In genomic region chr11:15615412-15616096, GRCh38 we compare ENCODE assay signal across 18 cellular contexts.
DNase-seq lines count a peak whose midpoint lies in the region; ATAC-seq lines count a peak whose summit lies in the region.
"Had no signal": no experiment of that assay in that cellular context is flagged by ENCODE, and none has a peak within 500 bp of the region (broad histone marks: within the 10 kb centered on the region; RNA-seq: fewer than 3 reads in every experiment).

No MANE protein-coding gene starts in this region.

- 66% methylated on average over 2 of the region's 2 CpGs for WGBS in right cardiac atrium
- WGBS in aorta, 2 donors, result 77 to 79% methylated on average over 2 of the region's 2 CpGs
- no CpG with 5 or more reads among the region's 2 CpGs for WGBS in mesendoderm (ENCODE audit: extremely low coverage, insufficient coverage, low lambda C conversion rate)

- no peak overlapping the region for H4K5ac ChIP-seq in mesendoderm (ENCODE audit: low read length)

- peak overlapping the region; percentile 70 for H3K27ac ChIP-seq in right cardiac atrium (ENCODE audit: low read length)
- no peak overlapping the region for H3K27ac ChIP-seq in aorta (ENCODE audit: low read depth in 1 of 2, low read length in 2 of 2)
- no peak overlapping the region for H3K27ac ChIP-seq in mesendoderm (ENCODE audit: low read depth, low read length)

- H4K8ac ChIP-seq in mesendoderm (ENCODE audit: low read depth, low read length), result no peak overlapping the region

- no peak overlapping the region for H3K4ac ChIP-seq in mesendoderm (ENCODE audit: low read depth, low read length)

- no peak overlapping the region for H2BK120ac ChIP-seq in mesendoderm (ENCODE audit: low read depth, low read length)

- H2BK15ac ChIP-seq in mesendoderm (replicated peaks; ENCODE audit: low read depth), result no peak overlapping the region

- H3K4me3 ChIP-seq in right cardiac atrium (ENCODE audit: low read length) (no peak overlapping the region), aorta (ENCODE audit: low read length in 2 of 2) (no peak overlapping the region), mesendoderm (ENCODE audit: low read length) (no peak overlapping the region)
- H3K4me3 ChIP-seq: GM12878, K562 had no signal

- H3K4me2 ChIP-seq in mesendoderm (ENCODE audit: low read length), result no peak overlapping the region

- peaks cover 4 to 7% of the 10 kb centered on the region in 2 donors for H3K9me3 Mint-ChIP-seq in stimulated activated naive CD8-positive, alpha-beta T cell treated with anti-CD3 and anti-CD28 coated beads, Interleukin-15, amount 100 ng/mL, for 72 hours

- H3K18ac ChIP-seq in mesendoderm (ENCODE audit: low read length), result no peak overlapping the region

- H3K27ac Mint-ChIP-seq in stimulated activated naive CD8-positive, alpha-beta T cell treated with anti-CD3 and anti-CD28 coated beads, Interleukin-15, amount 100 ng/mL, for 72 hours, result no peak overlapping the region
- H3K27ac Mint-ChIP-seq: B cell; CD4-positive, alpha-beta memory T cell had no signal

- peaks cover 25% of the 10 kb centered on the region for H3K27me3 Mint-ChIP-seq in stimulated activated naive CD8-positive, alpha-beta T cell treated with anti-CD3 and anti-CD28 coated beads, Interleukin-15, amount 100 ng/mL, for 72 hours
- H3K27me3 Mint-ChIP-seq: B cell had no signal

- ATAC-seq in right cardiac atrium (peak; percentile 80 to 88), aorta (ENCODE audit: low FRiP score) (peak; percentile 7), HG02885 (IDR thresholded peaks at IDR 0.05; ENCODE audit: poor library complexity, unreplicated experiment) (no peak)
- no peak for ATAC-seq in stimulated activated naive CD8-positive, alpha-beta T cell treated with anti-CD3 and anti-CD28 coated beads, Interleukin-15, amount 100 ng/mL, for 72 hours
- ATAC-seq: GM12878, K562, PC-3 had no signal

- H2BK5ac ChIP-seq in mesendoderm (ENCODE audit: low read length), result no peak overlapping the region

- peak; percentile 96 for DNase-seq in G401 (ENCODE audit: low spot score)
- peak; percentile 53 to 65 for DNase-seq in cerebellar nuclear complex (lab: John Stamatoyannopoulos, UW)
- no peak for DNase-seq in right cardiac atrium
- DNase-seq in aorta, result no peak
- DNase-seq in stimulated activated naive CD8-positive, alpha-beta T cell treated with anti-CD3 and anti-CD28 coated beads, Interleukin-15, amount 100 ng/mL, for 72 hours, result no peak
- DNase-seq in mesendoderm, result no peak
- DNase-seq: CD4-positive, alpha-beta memory T cell; DMS79; GOT3; NCI-H1417 treated with DMSO at 0.1 percent for 48 hours; NCI-H2029 treated with DMSO at 0.1 percent for 48 hours; NCI-H2171 treated with DMSO at 0.1 percent for 48 hours; NCI-H446 treated with DMSO at 0.1 percent for 48 hours; PC-3 had no signal

- H3K56ac ChIP-seq in mesendoderm (ENCODE audit: low read length), result no peak overlapping the region

- H3K4me1 ChIP-seq in right cardiac atrium (ENCODE audit: control insufficient read depth, insufficient read depth, low read length) (no peaks in the 10 kb centered on the region), aorta (ENCODE audit: control insufficient read depth in 1 of 2, insufficient read depth in 2 of 2, low read length in 2 of 2) (no peaks in the 10 kb centered on the region), mesendoderm (ENCODE audit: control insufficient read depth, low read depth, low read length) (no peaks in the 10 kb centered on the region)

- H3K9me3 ChIP-seq in right cardiac atrium (ENCODE audit: control insufficient read depth, low read length) (no peaks in the 10 kb centered on the region), aorta (ENCODE audit: control insufficient read depth, low read length) (no peaks in the 10 kb centered on the region)

- H3K4me3 Mint-ChIP-seq in stimulated activated naive CD8-positive, alpha-beta T cell treated with anti-CD3 and anti-CD28 coated beads, Interleukin-15, amount 100 ng/mL, for 72 hours, result no peak overlapping the region
- H3K4me3 Mint-ChIP-seq: B cell; CD4-positive, alpha-beta memory T cell had no signal

- intact Hi-C loops in right cardiac atrium (cut with DNase I) (no loop called here), aorta (cut with DNase I) (no loop called here)

- H3K27me3 ChIP-seq in right cardiac atrium (ENCODE audit: control insufficient read depth, insufficient read depth) (no peaks in the 10 kb centered on the region), aorta (ENCODE audit: control insufficient read depth in 1 of 2, insufficient read depth in 2 of 2, low read length in 1 of 2) (no peaks in the 10 kb centered on the region), mesendoderm (ENCODE audit: insufficient read depth, low read length, poor library complexity) (peaks cover 4% of the 10 kb centered on the region)

- in situ Hi-C loops in G401 (cut with HindIII; ENCODE audit: low sequenced_read_pairs), result no loop called here

- no peak overlapping the region for H3K23ac ChIP-seq in mesendoderm (ENCODE audit: low read length)

- H3K4me1 Mint-ChIP-seq in stimulated activated naive CD8-positive, alpha-beta T cell treated with anti-CD3 and anti-CD28 coated beads, Interleukin-15, amount 100 ng/mL, for 72 hours, result no peaks in the 10 kb centered on the region
- H3K4me1 Mint-ChIP-seq: B cell; CD4-positive, alpha-beta memory T cell had no signal

- H3K79me1 ChIP-seq in mesendoderm (ENCODE audit: low read length), result no peaks in the 10 kb centered on the region

- H3K79me2 ChIP-seq in mesendoderm (ENCODE audit: control insufficient read depth, insufficient read depth, low read length), result no peaks in the 10 kb centered on the region

- H2AK5ac ChIP-seq in mesendoderm (ENCODE audit: low read length), result no peak overlapping the region

- no peak overlapping the region for H3K9ac ChIP-seq in mesendoderm (ENCODE audit: low read length)

- H3K36me3 ChIP-seq in aorta (ENCODE audit: control insufficient read depth in 1 of 2, insufficient read depth in 2 of 2, low read length in 1 of 2), result no peaks in the 10 kb centered on the region
- no peaks in the 10 kb centered on the region for H3K36me3 ChIP-seq in mesendoderm (ENCODE audit: control insufficient read depth, insufficient read depth, low read length)

Comparison
In these comparisons a context has a peak if more than half of its experiments do, and no peak if none do; other contexts are left out.
1. DNase-seq: peak in G401 (single experiment) and cerebellar nuclear complex (2 of 2); none in right cardiac atrium (0 of 3), aorta (0 of 2), stimulated activated naive CD8-positive, alpha-beta T cell treated with anti-CD3 and anti-CD28 coated beads, Interleukin-15, amount 100 ng/mL, for 72 hours (0 of 2) and mesendoderm (single experiment).
2. ATAC-seq: peak in right cardiac atrium (2 of 2) and aorta (single experiment); none in HG02885 (single experiment) and stimulated activated naive CD8-positive, alpha-beta T cell treated with anti-CD3 and anti-CD28 coated beads, Interleukin-15, amount 100 ng/mL, for 72 hours (single experiment).